Comparison of ENCODE assay signal across 18 cellular contexts in the genomic region with DNA sequence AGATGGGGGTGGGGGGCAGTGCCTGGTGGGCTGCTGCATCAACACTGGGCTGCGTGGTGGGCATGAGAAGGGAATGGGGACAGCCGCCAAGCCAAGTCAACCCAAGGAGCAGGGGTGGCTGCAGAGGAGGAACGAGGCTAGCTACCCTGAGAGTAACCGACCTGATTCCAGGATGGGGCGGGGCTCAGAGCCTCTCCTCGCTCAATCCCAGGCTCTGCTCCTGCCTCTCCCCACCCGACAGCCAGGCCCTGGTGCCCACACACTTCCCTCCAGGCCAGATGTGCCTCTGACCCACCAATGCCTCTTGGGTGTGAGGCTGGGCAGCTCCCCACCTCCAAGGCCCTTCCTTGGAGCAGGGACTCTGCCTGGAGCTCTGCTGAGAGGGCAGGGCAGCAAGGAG. TPM values are rescaled to one million over a fixed set of nuclear protein-coding genes. Genes with fewer than 3 reads are reported as not detected.
"Had no signal": no experiment of that assay in that cellular context is flagged by ENCODE, and none has a peak within 500 bp of the region (broad histone marks: within the 10 kb centered on the region; RNA-seq: fewer than 3 reads in every experiment).

No MANE protein-coding gene starts in this region.

- H3K27ac ChIP-seq: gastrocnemius medialis, left lung, spleen, thyroid gland, uterus had no signal

- FAIRE-seq: keratinocyte had no signal

- H3K36me3 ChIP-seq: gastrocnemius medialis, left lung, spleen, thyroid gland, uterus had no signal

- H3K9me3 ChIP-seq: gastrocnemius medialis, left lung, spleen, thyroid gland, uterus had no signal

- H3K4me3 ChIP-seq: gastrocnemius medialis, left lung, thyroid gland, uterus had no signal

- ATAC-seq: activated naive CD8-positive, alpha-beta T cell treated with anti-CD3 and anti-CD28 coated beads, Interleukin-2, amount 50 U/mL, for 24 hours; gastrocnemius medialis; left lung; stimulated activated memory B cell treated with anti-CD40 and anti-IgM and Interleukin-4, amounts not matched to agents 10 μg/mL and 1 μg/mL and 100 μg/mL, for 72 hours had no signal

- DNase-seq: activated CD4-positive, alpha-beta memory T cell treated with anti-CD3 and anti-CD28 coated beads for 36 hours; activated naive CD4-positive, alpha-beta T cell treated with Interleukin-2 at 50 U/mL for 16 hours; activated naive CD8-positive, alpha-beta T cell treated with anti-CD3 and anti-CD28 coated beads, Interleukin-2, amount 50 U/mL, for 24 hours; aorta; cortex of kidney; effector CD4-positive, alpha-beta T cell; gastrocnemius medialis; head of caudate nucleus; left lung; spleen; stimulated activated CD4-positive, alpha-beta T cell treated with anti-CD3 and anti-CD28 coated beads, Interleukin-4, amount 100 ng/mL, for 4 hours; SW 1271; T-helper 9 cell; thyroid gland; uterus had no signal

RNA-seq across cellular contexts. Expression of gene NPTX1, which starts 2.7 kb away (rescaled TPM):
- total RNA-seq: renal cortical epithelial cell had no signal
